Comparison of ENCODE assay signal across 8 cellular contexts in genomic region chr4:41204400-41204978, GRCh38. TPM values are rescaled to one million over a fixed set of nuclear protein-coding genes. Genes with fewer than 3 reads are reported as not detected.
DNase-seq lines count a peak whose midpoint lies in the region; ATAC-seq, FAIRE-seq and TF ChIP-seq lines count a peak whose summit lies in the region.

No MANE protein-coding gene starts in this region.

- intact Hi-C loops in pancreas (cut with DNase I), result no loop called here

- H3K36me3 Mint-ChIP-seq in WTC11, result no peaks in the 10 kb centered on the region

- peak; percentile 47 for DNase-seq in GM04504 (ENCODE audit: low read depth)
- no peak for DNase-seq in WTC11 (ENCODE audit: low spot score)
- DNase-seq in glomerular visceral epithelial cell (ENCODE audit: extremely low spot score), result peak; percentile 93
- peak in 4 of 6 donors; percentile 51 to 67 (median 58) for DNase-seq in pancreas
- no peak for DNase-seq in SKM-1 (lab: John Stamatoyannopoulos, UW; ENCODE audit: unreplicated experiment)
- no peak for DNase-seq in activated T-cell treated with anti-CD3 and anti-CD28 coated beads, Interleukin-2, amount 50 U/mL, for 48 hours
- no peak for DNase-seq in RPMI8226
- no peak for DNase-seq in KBM-7

- H3K27ac Mint-ChIP-seq in WTC11, result 0 out of 2 replicates have a peak overlapping the region, but pooled peaks have one; percentile 64

- 52 to 58% methylated on average over 8 of the region's 8 CpGs for WGBS in pancreas, 2 donors

- POLR2A ChIA-PET in WTC11 (lab: Charles Lee), result no interaction called here

- no peaks in the 10 kb centered on the region for H3K9me3 ChIP-seq in pancreas

- no peak for FAIRE-seq in pancreas (lab: Jason Lieb, UNC)

- H3K4me3 ChIP-seq in pancreas, result no peak overlapping the region

- H3K36me3 ChIP-seq in pancreas, result no peaks in the 10 kb centered on the region

- H3K9me3 Mint-ChIP-seq in WTC11, result no peaks in the 10 kb centered on the region

- TF ChIP-seq CTCF in WTC11 (IDR thresholded peaks at IDR 0.05), result no peak
- no peak for TF ChIP-seq CTCF in pancreas (IDR thresholded peaks at IDR 0.05)

- H3K4me3 Mint-ChIP-seq in WTC11, result no peak overlapping the region

- peaks cover 0 to 14% (median 10%) of the 10 kb centered on the region in 3 donors for H3K4me1 ChIP-seq in pancreas

- CTCF ChIA-PET in WTC11 (lab: Charles Lee), result interaction anchor here (1.4 to 2.7 kb wide), 4 partner anchors 10 to 296 kb away, joined by 6 to 24 read pairs (median 7); partner anchors contain the start of gene APBB2

- H3K4me1 Mint-ChIP-seq in WTC11, result peaks cover 38% of the 10 kb centered on the region

- no peaks in the 10 kb centered on the region for H3K27me3 Mint-ChIP-seq in WTC11 (ENCODE audit: low read depth)

- no peaks in the 10 kb centered on the region for H3K27me3 ChIP-seq in pancreas

- in situ Hi-C loops in KBM-7 (cut with MboI; ENCODE audit: low pct_unique_long_range_greater_than_20kb, low sequenced_read_pairs), result loop anchor here (25.0 kb wide), 1 partner anchor 217 kb away; no protein-coding TSS in a partner anchor

- ATAC-seq in WTC11 (0 out of 2 replicates have a peak, but pooled peaks have one; percentile 22), pancreas (peak; percentile 74 to 84 (median 79))

- H3K27ac ChIP-seq in pancreas, result peak overlapping the region in 2 of 4 donors; percentile 1 to 51

TF ChIP-seq in WTC11, 78 proteins besides CTCF, POLR2A, EP300 and RAD21:
- TF ChIP-seq ELF4 (CRISPR knock-in tag; IDR thresholded peaks at IDR 0.05; ENCODE audit: low read depth), result no peak
- TF ChIP-seq ERG (CRISPR knock-in tag; IDR thresholded peaks at IDR 0.05), result no peak
- TF ChIP-seq ZNF423 (CRISPR knock-in tag; IDR thresholded peaks at IDR 0.05), result no peak
- no peak for TF ChIP-seq SP1 (CRISPR knock-in tag; conservative IDR thresholded peaks at IDR 0.05)
- no peak for TF ChIP-seq ZSCAN18 (CRISPR knock-in tag; IDR thresholded peaks at IDR 0.05)

RNA-seq across cellular contexts. Expression of gene APBB2, which starts 9.9 kb away (rescaled TPM):
- 43.2 to 49.0 TPM (median 48.5 TPM) in 3 replicates for total RNA-seq in WTC11 (2021)
- total RNA-seq in pancreas, result 10 to 100 TPM; 11.0 to 21.6 (median 12.6) TPM
- polyA plus RNA-seq in pancreas, result 10 to 100 TPM in 1 of 2 donors, 1 to 10 TPM in 1; 9.1 to 10.8 TPM

RNA-seq across cellular contexts. Expression of gene UCHL1, which starts 52.2 kb away (rescaled TPM):
- total RNA-seq in WTC11 (2021) (487 to 548 TPM (median 488 TPM) in 3 replicates), pancreas (10 to 100 TPM in 3 of 6 donors, 1 to 10 TPM in 3; 2.7 to 21.9 (median 7.3) TPM)
- polyA plus RNA-seq in pancreas, result 100 to 1,000 TPM in 1 of 2 donors, 10 to 100 TPM in 1; 50.8 to 198 TPM

Comparison
In these comparisons a context has a peak if more than half of its experiments do, and no peak if none do; other contexts are left out.
1. DNase-seq: peak in GM04504 (single experiment), glomerular visceral epithelial cell (single experiment) and pancreas (4 of 6); none in WTC11 (single experiment), SKM-1 (single experiment), activated T-cell treated with anti-CD3 and anti-CD28 coated beads, Interleukin-2, amount 50 U/mL, for 48 hours (0 of 2), RPMI8226 (single experiment) and KBM-7 (single experiment).
2. RNA of gene UCHL1, which starts 52.2 kb away (total RNA-seq): 487 to 548 TPM in WTC11; 2.7 to 21.9 TPM in pancreas; every median in the first group is over 10 times any median in the second.